In genomic region chr16:84943620-84944019, GRCh38 we compare ENCODE assay signal across 2 cellular contexts.
A peak's percentile ranks its signal among the peaks of the same experiment; 100 is the strongest.
TF ChIP-seq lines count a peak whose summit lies in the region.

No MANE protein-coding gene starts in this region.

TF ChIP-seq in IMR-90, 13 proteins besides CTCF, POLR2A, EP300 and RAD21:
- TF ChIP-seq ELK1 (IDR thresholded peaks at IDR 0.05; ENCODE audit: borderline replicate concordance, low read depth, low read length) = no peak
- no peak for TF ChIP-seq MAFK (IDR thresholded peaks at IDR 0.05; ENCODE audit: low read depth, low read length)
- TF ChIP-seq RCOR1 (IDR thresholded peaks at IDR 0.05; ENCODE audit: insufficient replicate concordance, low read length) = no peak
- no peak for TF ChIP-seq NFE2L2 (IDR thresholded peaks at IDR 0.05; ENCODE audit: low read depth, low read length)
- no peak for TF ChIP-seq BHLHE40 (IDR thresholded peaks at IDR 0.05; ENCODE audit: low read depth, low read length)
- TF ChIP-seq MXI1 (IDR thresholded peaks at IDR 0.05; ENCODE audit: borderline replicate concordance, low read depth, low read length) = no peak
- no peak for TF ChIP-seq USF2 (IDR thresholded peaks at IDR 0.05; ENCODE audit: low read depth, low read length)
- TF ChIP-seq RFX5 (IDR thresholded peaks at IDR 0.05; ENCODE audit: low read depth, low read length) = no peak
- TF ChIP-seq SMC3 (IDR thresholded peaks at IDR 0.05; ENCODE audit: low read depth, low read length) = no peak
- no peak for TF ChIP-seq MAZ (IDR thresholded peaks at IDR 0.05; ENCODE audit: borderline replicate concordance, low read depth, low read length)
- no peak for TF ChIP-seq CEBPB (IDR thresholded peaks at IDR 0.05; ENCODE audit: low read depth, low read length)
- no peak for TF ChIP-seq CHD1 (IDR thresholded peaks at IDR 0.05; ENCODE audit: low read depth, low read length)
- TF ChIP-seq FOS (IDR thresholded peaks at IDR 0.05; ENCODE audit: low read depth, low read length) = no peak

TF ChIP-seq in K562, 482 proteins besides CTCF, POLR2A, EP300 and RAD21 (continued from another document):
- TF ChIP-seq ZBTB33 (CRISPR knock-in tag; IDR thresholded peaks at IDR 0.05) (no peak), THAP12 (CRISPR knock-in tag; IDR thresholded peaks at IDR 0.05) (no peak), TAF9B (IDR thresholded peaks at IDR 0.05; ENCODE audit: partially characterized antibody) (no peak), HNRNPH1 (optimal IDR thresholded peaks at IDR 0.05; ENCODE audit: low read depth, low read length) (no peak), ZHX1 (conservative IDR thresholded peaks at IDR 0.05; ENCODE audit: low read length) (no peak), ZFP91 (CRISPR knock-in tag; IDR thresholded peaks at IDR 0.05) (0 out of 2 replicates have a peak, but pooled peaks have one; percentile 27), MYC (IDR thresholded peaks at IDR 0.05; ENCODE audit: low read depth, low read length) (no peak), MYC (CRISPR knock-in tag; IDR thresholded peaks at IDR 0.05; ENCODE audit: borderline replicate concordance, low read depth) (no peak), ZNF551 (CRISPR knock-in tag; IDR thresholded peaks at IDR 0.05) (no peak), TCF7 (IDR thresholded peaks at IDR 0.05; ENCODE audit: borderline replicate concordance) (no peak), GMEB1 (CRISPR knock-in tag; IDR thresholded peaks at IDR 0.05) (peak; percentile 13; the same call in 1 of the 2 replicates), ZNF212 (CRISPR knock-in tag; IDR thresholded peaks at IDR 0.05) (no peak)
